In genomic region chr4:134756456-134756855, GRCh38 we compare ENCODE assay signal across 16 cellular contexts.
DNase-seq lines count a peak whose midpoint lies in the region; ATAC-seq and TF ChIP-seq lines count a peak whose summit lies in the region.
"Had no signal": no experiment of that assay in that cellular context is flagged by ENCODE, and none has a peak within 500 bp of the region (broad histone marks: within the 10 kb centered on the region; RNA-seq: fewer than 3 reads in every experiment).

No MANE protein-coding gene starts in this region.

- H3K9ac ChIP-seq in OCI-LY1 (ENCODE audit: low read length), result no peak overlapping the region
- no peak overlapping the region for H3K9ac ChIP-seq in mesendoderm (ENCODE audit: low read length)
- H3K9ac ChIP-seq: BLaER1, GM23248 had no signal

- WGBS in mesendoderm (ENCODE audit: extremely low coverage, insufficient coverage, low lambda C conversion rate), result no CpG with 5 or more reads among the region's 2 CpGs

- DNase-seq in NCI-H1105 treated with DMSO at 0.1 percent for 48 hours (lab: John Stamatoyannopoulos, UW) (peak; percentile 44), NCI-H1105 (lab: John Stamatoyannopoulos, UW) (no peak), GM23338 (ENCODE audit: low spot score) (no peak), mesendoderm (peak; percentile 56), anterior cingulate cortex (lab: John Stamatoyannopoulos, UW) (no peak)
- DNase-seq in stimulated activated effector memory CD8-positive, alpha-beta T cell treated with anti-CD3 and anti-CD28 coated beads, Interleukin-12 subunit alpha, Interleukin-12 subunit beta, amount 100 ng/mL, for 72 hours (ENCODE audit: low spot score in 2 of 2), result no peak
- DNase-seq in activated T-helper 2 cell treated with anti-CD3 and anti-CD28 coated beads, Interferon-gamma antibody, Interleukin-2, Interleukin-4, amounts not matched to agents 10 μg/mL and 5 μg/mL and 100 μg/mL, durations not matched to agents 14 hours and 24 hours and 36 hours (ENCODE audit: low spot score), result no peak
- DNase-seq: 8988T; AML-193; CD8-positive, alpha-beta memory T cell; DMS79; EL; GM23248; H7 had no signal

- H3K18ac ChIP-seq in mesendoderm (ENCODE audit: low read length), result peak overlapping the region; percentile 39

- no peaks in the 10 kb centered on the region for H3K9me3 ChIP-seq in OCI-LY1 (ENCODE audit: low read length)
- H3K9me3 ChIP-seq: BLaER1 had no signal

- no peaks in the 10 kb centered on the region for H3K79me1 ChIP-seq in mesendoderm (ENCODE audit: low read length)

- H3K27me3 Mint-ChIP-seq in GM23338 (ENCODE audit: insufficient read depth, low read depth, poor library complexity), result no peaks in the 10 kb centered on the region
- no peaks in the 10 kb centered on the region for H3K27me3 Mint-ChIP-seq in activated T-helper 2 cell treated with anti-CD3 and anti-CD28 coated beads, Interferon-gamma antibody, Interleukin-2, Interleukin-4, amounts not matched to agents 10 μg/mL and 5 μg/mL and 100 μg/mL, durations not matched to agents 14 hours and 24 hours and 36 hours (ENCODE audit: low read depth)
- H3K27me3 Mint-ChIP-seq: CD8-positive, alpha-beta memory T cell had no signal

- H3K27me3 ChIP-seq in GM23338 (ENCODE audit: insufficient read depth) (no peaks in the 10 kb centered on the region), OCI-LY1 (ENCODE audit: insufficient read depth, low read length) (no peaks in the 10 kb centered on the region), mesendoderm (ENCODE audit: insufficient read depth, low read length, poor library complexity) (no peaks in the 10 kb centered on the region)
- H3K27me3 ChIP-seq: BLaER1 had no signal

- no peak overlapping the region for H3K4ac ChIP-seq in mesendoderm (ENCODE audit: low read depth, low read length)

- H2BK5ac ChIP-seq in mesendoderm (ENCODE audit: low read length), result no peak overlapping the region

- intact Hi-C loops in activated T-helper 2 cell treated with anti-CD3 and anti-CD28 coated beads, Interferon-gamma antibody, Interleukin-2, Interleukin-4, amounts not matched to agents 10 μg/mL and 5 μg/mL and 100 μg/mL, durations not matched to agents 14 hours and 24 hours and 36 hours (cut with micrococcal nuclease), result no loop called here

- no peaks in the 10 kb centered on the region for H3K79me2 ChIP-seq in GM23338 (replicated peaks; ENCODE audit: insufficient read depth)
- no peaks in the 10 kb centered on the region for H3K79me2 ChIP-seq in OCI-LY1 (ENCODE audit: insufficient read depth, low read length)
- H3K79me2 ChIP-seq in mesendoderm (ENCODE audit: control insufficient read depth, insufficient read depth, low read length), result no peaks in the 10 kb centered on the region

- H3K4me3 ChIP-seq in GM23338 (no peak overlapping the region), OCI-LY1 (ENCODE audit: low read depth, low read length, poor library complexity, severe bottlenecking) (no peak overlapping the region), mesendoderm (ENCODE audit: low read length) (no peak overlapping the region)
- H3K4me3 ChIP-seq: BLaER1, GM23248 had no signal

- H3K4me1 Mint-ChIP-seq in GM23338, result no peaks in the 10 kb centered on the region
- no peaks in the 10 kb centered on the region for H3K4me1 Mint-ChIP-seq in stimulated activated effector memory CD8-positive, alpha-beta T cell treated with anti-CD3 and anti-CD28 coated beads, Interleukin-12 subunit alpha, Interleukin-12 subunit beta, amount 100 ng/mL, for 72 hours
- H3K4me1 Mint-ChIP-seq in activated T-helper 2 cell treated with anti-CD3 and anti-CD28 coated beads, Interferon-gamma antibody, Interleukin-2, Interleukin-4, amounts not matched to agents 10 μg/mL and 5 μg/mL and 100 μg/mL, durations not matched to agents 14 hours and 24 hours and 36 hours (ENCODE audit: low read depth), result no peaks in the 10 kb centered on the region
- H3K4me1 Mint-ChIP-seq: CD8-positive, alpha-beta memory T cell had no signal

- no peak overlapping the region for H3K27ac Mint-ChIP-seq in GM23338
- no peak overlapping the region for H3K27ac Mint-ChIP-seq in stimulated activated effector memory CD8-positive, alpha-beta T cell treated with anti-CD3 and anti-CD28 coated beads, Interleukin-12 subunit alpha, Interleukin-12 subunit beta, amount 100 ng/mL, for 72 hours
- H3K27ac Mint-ChIP-seq in activated T-helper 2 cell treated with anti-CD3 and anti-CD28 coated beads, Interferon-gamma antibody, Interleukin-2, Interleukin-4, amounts not matched to agents 10 μg/mL and 5 μg/mL and 100 μg/mL, durations not matched to agents 14 hours and 24 hours and 36 hours, result no peak overlapping the region

- H2AFZ ChIP-seq in GM23338, result peak overlapping the region; percentile 14; the same call in 1 of the 2 replicates
- peak overlapping the region; percentile 95; the same call in 1 of the 2 replicates for H2AFZ ChIP-seq in OCI-LY1 (ENCODE audit: low read length)
- H2AFZ ChIP-seq: GM23248 had no signal

- H3K4me1 ChIP-seq in GM23338 (ENCODE audit: insufficient read depth), result no peaks in the 10 kb centered on the region
- H3K4me1 ChIP-seq in OCI-LY1 (ENCODE audit: insufficient read depth, low read length, severe bottlenecking), result no peaks in the 10 kb centered on the region
- H3K4me1 ChIP-seq in mesendoderm (ENCODE audit: control insufficient read depth, low read depth, low read length), result peaks cover 3% of the 10 kb centered on the region
- H3K4me1 ChIP-seq: BLaER1 had no signal

- H3F3A ChIP-seq in GM23338 (replicated peaks; ENCODE audit: low read depth) (no peaks in the 10 kb centered on the region), OCI-LY1 (ENCODE audit: insufficient read depth, low read length) (no peaks in the 10 kb centered on the region)

- H3K27ac ChIP-seq in GM23338 (ENCODE audit: low read depth) (no peak overlapping the region), OCI-LY1 (ENCODE audit: low read depth, low read length, poor library complexity, severe bottlenecking) (no peak overlapping the region), mesendoderm (ENCODE audit: low read depth, low read length) (no peak overlapping the region)
- H3K27ac ChIP-seq: BLaER1, GM23248 had no signal

- H3K56ac ChIP-seq in mesendoderm (ENCODE audit: low read length), result no peak overlapping the region

- TF ChIP-seq CTCF in GM23338 (conservative IDR thresholded peaks at IDR 0.05; ENCODE audit: low read depth in 2 of 2) (no peak), OCI-LY1 (IDR thresholded peaks at IDR 0.05; ENCODE audit: low read length) (no peak)

- no peak overlapping the region for H3K23ac ChIP-seq in mesendoderm (ENCODE audit: low read length)

- H2BK15ac ChIP-seq in mesendoderm (replicated peaks; ENCODE audit: low read depth), result no peak overlapping the region

- H3K4me2 ChIP-seq in GM23338 (no peak overlapping the region), OCI-LY1 (ENCODE audit: low read length) (no peak overlapping the region), mesendoderm (ENCODE audit: low read length) (no peak overlapping the region)
- H3K4me2 ChIP-seq: BLaER1 had no signal

- ATAC-seq in GM23338, result no peak
- no peak for ATAC-seq in stimulated activated effector memory CD8-positive, alpha-beta T cell treated with anti-CD3 and anti-CD28 coated beads, Interleukin-12 subunit alpha, Interleukin-12 subunit beta, amount 100 ng/mL, for 72 hours

- no peaks in the 10 kb centered on the region for H3K9me3 Mint-ChIP-seq in GM23338
- peaks cover 7% of the 10 kb centered on the region for H3K9me3 Mint-ChIP-seq in stimulated activated effector memory CD8-positive, alpha-beta T cell treated with anti-CD3 and anti-CD28 coated beads, Interleukin-12 subunit alpha, Interleukin-12 subunit beta, amount 100 ng/mL, for 72 hours
- H3K9me3 Mint-ChIP-seq in activated T-helper 2 cell treated with anti-CD3 and anti-CD28 coated beads, Interferon-gamma antibody, Interleukin-2, Interleukin-4, amounts not matched to agents 10 μg/mL and 5 μg/mL and 100 μg/mL, durations not matched to agents 14 hours and 24 hours and 36 hours, result peaks cover 3% of the 10 kb centered on the region

- H3K36me3 ChIP-seq in GM23338 (ENCODE audit: insufficient read depth) (no peaks in the 10 kb centered on the region), OCI-LY1 (ENCODE audit: insufficient read depth, low read length) (no peaks in the 10 kb centered on the region), mesendoderm (ENCODE audit: control insufficient read depth, insufficient read depth, low read length) (no peaks in the 10 kb centered on the region)
- H3K36me3 ChIP-seq: BLaER1 had no signal

- no peak overlapping the region for H4K5ac ChIP-seq in mesendoderm (ENCODE audit: low read length)

- no peak overlapping the region for H3K4me3 Mint-ChIP-seq in GM23338
- H3K4me3 Mint-ChIP-seq in stimulated activated effector memory CD8-positive, alpha-beta T cell treated with anti-CD3 and anti-CD28 coated beads, Interleukin-12 subunit alpha, Interleukin-12 subunit beta, amount 100 ng/mL, for 72 hours, result no peak overlapping the region
- H3K4me3 Mint-ChIP-seq in activated T-helper 2 cell treated with anti-CD3 and anti-CD28 coated beads, Interferon-gamma antibody, Interleukin-2, Interleukin-4, amounts not matched to agents 10 μg/mL and 5 μg/mL and 100 μg/mL, durations not matched to agents 14 hours and 24 hours and 36 hours (ENCODE audit: low read depth), result no peak overlapping the region
- H3K4me3 Mint-ChIP-seq: CD8-positive, alpha-beta memory T cell had no signal

- no peak overlapping the region for H2BK120ac ChIP-seq in mesendoderm (ENCODE audit: low read depth, low read length)

- H4K8ac ChIP-seq in mesendoderm (ENCODE audit: low read depth, low read length), result no peak overlapping the region

- no peaks in the 10 kb centered on the region for H3K36me3 Mint-ChIP-seq in GM23338 (ENCODE audit: low read depth)
- H3K36me3 Mint-ChIP-seq in stimulated activated effector memory CD8-positive, alpha-beta T cell treated with anti-CD3 and anti-CD28 coated beads, Interleukin-12 subunit alpha, Interleukin-12 subunit beta, amount 100 ng/mL, for 72 hours, result no peaks in the 10 kb centered on the region
- no peaks in the 10 kb centered on the region for H3K36me3 Mint-ChIP-seq in activated T-helper 2 cell treated with anti-CD3 and anti-CD28 coated beads, Interferon-gamma antibody, Interleukin-2, Interleukin-4, amounts not matched to agents 10 μg/mL and 5 μg/mL and 100 μg/mL, durations not matched to agents 14 hours and 24 hours and 36 hours (ENCODE audit: low read depth)
- H3K36me3 Mint-ChIP-seq: CD8-positive, alpha-beta memory T cell had no signal

- no peak overlapping the region for H2AK5ac ChIP-seq in mesendoderm (ENCODE audit: low read length)

- H3K9me2 ChIP-seq in GM23338 (ENCODE audit: insufficient read depth) (no peaks in the 10 kb centered on the region), OCI-LY1 (ENCODE audit: low read depth, low read length) (no peaks in the 10 kb centered on the region)

- H4K20me1 ChIP-seq in GM23338 (replicated peaks; ENCODE audit: insufficient read depth), result no peaks in the 10 kb centered on the region
- H4K20me1 ChIP-seq in OCI-LY1 (ENCODE audit: insufficient read depth, low read length), result no peaks in the 10 kb centered on the region
- H4K20me1 ChIP-seq: BLaER1 had no signal

TF ChIP-seq in GM23338, 12 proteins besides CTCF, POLR2A, EP300 and RAD21 (continues in another document):
- TF ChIP-seq EZH2phosphoT487 (IDR thresholded peaks at IDR 0.05; ENCODE audit: unreplicated experiment) (no peak), JUNB (IDR thresholded peaks at IDR 0.05; ENCODE audit: unreplicated experiment) (no peak), ZNF114 (CRISPR knock-in tag; IDR thresholded peaks at IDR 0.05) (no peak), CREB1 (CRISPR knock-in tag; IDR thresholded peaks at IDR 0.05; ENCODE audit: low read depth) (no peak), EZH2 (IDR thresholded peaks at IDR 0.05; ENCODE audit: low read depth, unreplicated experiment) (no peak)

Comparison
In these comparisons a context has a peak if more than half of its experiments do, and no peak if none do; other contexts are left out.
1. DNase-seq: peak in NCI-H1105 treated with DMSO at 0.1 percent for 48 hours (single experiment) and mesendoderm (single experiment); none in NCI-H1105 (single experiment), GM23338 (single experiment), anterior cingulate cortex (0 of 58), stimulated activated effector memory CD8-positive, alpha-beta T cell treated with anti-CD3 and anti-CD28 coated beads, Interleukin-12 subunit alpha, Interleukin-12 subunit beta, amount 100 ng/mL, for 72 hours (0 of 2) and activated T-helper 2 cell treated with anti-CD3 and anti-CD28 coated beads, Interferon-gamma antibody, Interleukin-2, Interleukin-4, amounts not matched to agents 10 μg/mL and 5 μg/mL and 100 μg/mL, durations not matched to agents 14 hours and 24 hours and 36 hours (single experiment).